ENCODE assay signal across 3 cellular contexts in the genomic region with DNA sequence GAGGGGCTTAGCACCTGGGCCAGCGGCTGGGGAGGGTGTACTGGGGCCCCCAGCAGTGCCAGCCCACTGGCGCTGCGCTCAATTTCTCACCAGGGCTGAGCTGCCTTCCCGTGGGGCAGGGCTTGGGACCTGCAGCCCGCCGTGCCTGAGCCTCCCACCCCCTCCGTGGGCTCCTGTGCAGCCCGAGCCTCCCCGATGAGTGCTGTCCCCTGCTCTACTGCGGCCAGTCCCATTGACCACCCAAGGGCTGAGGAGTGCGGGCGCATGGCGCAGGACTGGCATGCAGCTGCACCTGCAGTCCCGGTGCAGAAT.
DNase-seq lines count a peak whose midpoint lies in the region; ATAC-seq, FAIRE-seq and TF ChIP-seq lines count a peak whose summit lies in the region.
"Not testable (repeated sequence)": the region's sequence is repeated elsewhere in the genome, so short reads cannot be mapped to it uniquely, and the experiment has no call there.

No MANE protein-coding gene starts in this region.

- FAIRE-seq in K562 (lab: Jason Lieb, UNC) = not testable (repeated sequence)

- not testable (repeated sequence) for TF ChIP-seq CTCF in HEK293 (tag by site-specific recombination; IDR thresholded peaks at IDR 0.05); K562 (IDR thresholded peaks at IDR 0.05 in 2 of 3, conservative IDR thresholded peaks at IDR 0.05 in 1 of 3; ENCODE audit: insufficient read depth in 2 of 3, low read depth in 1 of 3, low read length in 3 of 3); foreskin keratinocyte (conservative IDR thresholded peaks at IDR 0.05)

- intact Hi-C loops in K562 (cut with micrococcal nuclease) = not testable (repeated sequence)

- not testable (repeated sequence) for ATAC-seq in K562
- ATAC-seq in foreskin keratinocyte = peak; percentile 55

- CTCF ChIA-PET in HEK293 (lab: Yijun Ruan, JAX) = interaction anchor here (0.6 kb wide), 1 partner anchor 756 kb away, joined by 5 read pairs; no protein-coding TSS in a partner anchor
- CTCF ChIA-PET in K562 (lab: Yijun Ruan, JAX; ENCODE audit: low intra/inter-chr PET ratio) = not testable (repeated sequence)

- in situ Hi-C loops in K562 (cut with MboI) = not testable (repeated sequence)

- not testable (repeated sequence) for DNase-seq in K562 (ENCODE audit: extremely low read depth in 1 of 4, low spot score in 3 of 4); foreskin keratinocyte

- H3K4me3 ChIP-seq in HEK293 (ENCODE audit: low read depth, low read length); K562: not testable (repeated sequence)

- not testable (repeated sequence) for TF ChIP-seq EP300 in K562 (IDR thresholded peaks at IDR 0.05; ENCODE audit: low read length)

- H3K9ac ChIP-seq in K562 (ENCODE audit: insufficient read depth in 1 of 2, low read depth in 2 of 2, low read length in 2 of 2) = not testable (repeated sequence)

- H4K20me1 ChIP-seq in K562 (replicated peaks; ENCODE audit: control insufficient read depth, insufficient read depth, low read length) = not testable (repeated sequence)

- not testable (repeated sequence) for H3K9me3 ChIP-seq in HEK293 (ENCODE audit: control insufficient read depth, insufficient read depth, low read depth, low read length); K562 (replicated peaks; ENCODE audit: control insufficient read depth, insufficient read depth, low read depth, low read length)

- H3K27me3 ChIP-seq in K562 (ENCODE audit: control insufficient read depth in 2 of 2, insufficient read depth in 2 of 2, low read length in 2 of 2); foreskin keratinocyte: not testable (repeated sequence)

- H3K4me2 ChIP-seq in K562 (ENCODE audit: insufficient read depth, low read length) = not testable (repeated sequence)

- H3K9me1 ChIP-seq in K562 (ENCODE audit: control insufficient read depth, insufficient read depth, low read length) = not testable (repeated sequence)

- POLR2A ChIA-PET in HEK293 (lab: Yijun Ruan, JAX) = not testable (repeated sequence)
- POLR2A ChIA-PET in K562 (lab: Yijun Ruan, JAX) = interaction anchor here (0.6 to 1.2 kb wide), 3 partner anchors 10 to 360 kb away, joined by 4 to 5 read pairs (median 4); no protein-coding TSS in a partner anchor

- BruUV-seq in K562 (replicated peaks; lab: Mats Ljungman, UMichigan) = not testable (repeated sequence)

- 27% methylated on average over 5 of the region's 14 CpGs for WGBS in K562 (ENCODE audit: insufficient coverage, low coverage, missing lambda C conversion rate)

- not testable (repeated sequence) for H3K4me1 ChIP-seq in HEK293 (ENCODE audit: control insufficient read depth, insufficient read depth, low read length); K562 (replicated peaks in 1 of 2; ENCODE audit: control insufficient read depth in 2 of 2, insufficient read depth in 2 of 2, low read length in 2 of 2); foreskin keratinocyte

- not testable (repeated sequence) for H3K36me3 ChIP-seq in HEK293 (ENCODE audit: control insufficient read depth in 2 of 2, insufficient read depth in 1 of 2, low read length in 2 of 2); K562 (ENCODE audit: control insufficient read depth, insufficient read depth, low read length)

- TF ChIP-seq POLR2A in K562 (conservative IDR thresholded peaks at IDR 0.05) = not testable (repeated sequence)

- H3K79me2 ChIP-seq in K562 (ENCODE audit: control insufficient read depth, insufficient read depth, low read length) = not testable (repeated sequence)

- not testable (repeated sequence) for H2AFZ ChIP-seq in K562 (ENCODE audit: low read depth, low read length)

- TF ChIP-seq RAD21 in K562 (CRISPR knock-in tag; conservative IDR thresholded peaks at IDR 0.05 in 1 of 2, IDR thresholded peaks at IDR 0.05 in 1 of 2) = not testable (repeated sequence)

- H3K27ac ChIP-seq in HEK293 (ENCODE audit: extremely low read depth, low read depth, low read length); K562 (ENCODE audit: extremely low read depth, low read depth, low read length); foreskin keratinocyte: not testable (repeated sequence)

TF ChIP-seq in HEK293, 187 proteins besides CTCF, POLR2A, EP300 and RAD21:
- TF ChIP-seq, protein P1, sequence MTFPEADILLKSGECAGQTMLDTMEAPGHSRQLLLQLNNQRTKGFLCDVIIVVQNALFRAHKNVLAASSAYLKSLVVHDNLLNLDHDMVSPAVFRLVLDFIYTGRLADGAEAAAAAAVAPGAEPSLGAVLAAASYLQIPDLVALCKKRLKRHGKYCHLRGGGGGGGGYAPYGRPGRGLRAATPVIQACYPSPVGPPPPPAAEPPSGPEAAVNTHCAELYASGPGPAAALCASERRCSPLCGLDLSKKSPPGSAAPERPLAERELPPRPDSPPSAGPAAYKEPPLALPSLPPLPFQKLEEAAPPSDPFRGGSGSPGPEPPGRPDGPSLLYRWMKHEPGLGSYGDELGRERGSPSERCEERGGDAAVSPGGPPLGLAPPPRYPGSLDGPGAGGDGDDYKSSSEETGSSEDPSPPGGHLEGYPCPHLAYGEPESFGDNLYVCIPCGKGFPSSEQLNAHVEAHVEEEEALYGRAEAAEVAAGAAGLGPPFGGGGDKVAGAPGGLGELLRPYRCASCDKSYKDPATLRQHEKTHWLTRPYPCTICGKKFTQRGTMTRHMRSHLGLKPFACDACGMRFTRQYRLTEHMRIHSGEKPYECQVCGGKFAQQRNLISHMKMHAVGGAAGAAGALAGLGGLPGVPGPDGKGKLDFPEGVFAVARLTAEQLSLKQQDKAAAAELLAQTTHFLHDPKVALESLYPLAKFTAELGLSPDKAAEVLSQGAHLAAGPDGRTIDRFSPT (tag by site-specific recombination; IDR thresholded peaks at IDR 0.05) = 0 out of 2 replicates have a peak, but pooled peaks have one; percentile 23

TF ChIP-seq in K562, 482 proteins besides CTCF, POLR2A, EP300 and RAD21:
- peak; percentile 59 for TF ChIP-seq RBFOX2 (IDR thresholded peaks at IDR 0.05; ENCODE audit: low read depth, low read length)
- TF ChIP-seq POLR2G (IDR thresholded peaks at IDR 0.05; ENCODE audit: low read depth, low read length) = peak; percentile 68
